8 cellular contexts compared by ENCODE assay signal in genomic region chr17:74873036-74873873, GRCh38. TPM values are rescaled to one million over a fixed set of nuclear protein-coding genes. Genes with fewer than 3 reads are reported as not detected.
A peak's percentile ranks its signal among the peaks of the same experiment; 100 is the strongest.
DNase-seq lines count a peak whose midpoint lies in the region; ATAC-seq and TF ChIP-seq lines count a peak whose summit lies in the region.

No MANE protein-coding gene starts in this region.

- peak; percentile 85 for ATAC-seq in HG03378 (IDR thresholded peaks at IDR 0.05; ENCODE audit: unreplicated experiment)

- DNase-seq in AML-193 (lab: John Stamatoyannopoulos, UW): peak; percentile 100
- DNase-seq in NCI-H446 treated with DMSO at 0.1 percent for 48 hours (lab: John Stamatoyannopoulos, UW): peak; percentile 100
- peak; percentile 95 for DNase-seq in activated CD4-positive, CD25-positive, alpha-beta regulatory T cell treated with anti-CD3 and anti-CD28 coated beads, Interleukin-2, amount 50 U/mL, for 72 hours
- peak; percentile 100 for DNase-seq in cerebellum (ENCODE audit: low spot score)
- DNase-seq in islet precursor cell: peak; percentile 100
- peak; percentile 99 for DNase-seq in stimulated activated CD4-positive, alpha-beta T cell treated with anti-CD3 and anti-CD28 coated beads, Interleukin-12 subunit alpha, Interleukin-12 subunit beta, amount 100 ng/mL, for 4 hours

- peak; percentile 98 for TF ChIP-seq POLR2A in GM19099 (IDR thresholded peaks at IDR 0.05; ENCODE audit: extremely low read depth, insufficient read length, low read depth)

RNA-seq across cellular contexts. Expression of gene FDXR, which starts 0.5 kb away (rescaled TPM):
- total RNA-seq in cerebellum: 2.3 TPM

RNA-seq across cellular contexts. Expression of gene GRIN2C, which starts 13.6 kb away (rescaled TPM):
- 8.1 TPM for total RNA-seq in cerebellum

RNA-seq across cellular contexts. Expression of gene FADS6, which starts 20.2 kb away (rescaled TPM):
- total RNA-seq in cerebellum: 2.7 TPM

RNA-seq across cellular contexts. Expression of gene USH1G, which starts 49.8 kb away (rescaled TPM):
- not detected for total RNA-seq in cerebellum

RNA-seq across cellular contexts. Expression of gene OTOP2, which starts 50.8 kb away (rescaled TPM):
- total RNA-seq in cerebellum: not detected

Comparison
In these comparisons a context has a peak if more than half of its experiments do, and no peak if none do; other contexts are left out.
1. Peak in every context shown above with its lines: DNase-seq and ATAC-seq.